Comparison of ENCODE assay signal across 8 cellular contexts in the genomic region with DNA sequence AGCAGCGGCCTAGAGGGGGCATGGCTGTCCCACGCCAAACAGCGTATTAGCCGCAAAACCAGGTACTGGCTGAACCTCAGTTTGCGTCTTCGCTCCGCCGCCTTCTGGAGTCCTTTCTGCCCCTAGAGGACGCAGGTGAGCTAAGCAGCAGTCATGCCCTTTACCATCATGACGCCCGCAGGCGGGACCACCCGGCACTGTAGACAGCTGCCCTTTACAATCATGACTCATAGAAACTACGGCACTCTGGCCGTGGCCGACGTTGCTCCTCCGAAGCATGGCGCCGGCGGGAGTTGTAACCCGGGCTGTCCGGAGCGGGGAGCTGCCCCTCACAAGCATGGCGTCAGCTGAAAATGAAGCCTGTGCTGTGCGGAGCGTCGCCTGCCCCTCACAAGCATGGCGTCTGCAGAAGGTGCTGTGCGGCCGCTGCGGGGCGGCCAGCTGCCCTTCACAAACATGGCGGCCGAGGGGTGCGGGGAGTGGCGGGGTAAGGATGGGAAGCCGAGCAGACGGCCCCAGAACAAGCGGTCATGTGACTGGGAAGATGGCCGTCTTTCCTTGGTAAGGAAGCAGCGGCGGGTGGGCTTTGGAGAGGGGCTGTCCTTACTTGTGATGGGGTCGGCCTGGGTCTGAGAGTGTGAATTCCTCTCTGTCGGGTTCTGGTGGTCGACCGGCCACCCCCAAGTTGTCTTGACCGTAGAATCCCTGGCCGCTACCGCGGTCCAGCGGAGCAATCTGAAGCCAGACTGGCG. TPM values are rescaled to one million over a fixed set of nuclear protein-coding genes. Genes with fewer than 3 reads are reported as not detected.
DNase-seq lines count a peak whose midpoint lies in the region; ATAC-seq and TF ChIP-seq lines count a peak whose summit lies in the region.

A gene with protein sequence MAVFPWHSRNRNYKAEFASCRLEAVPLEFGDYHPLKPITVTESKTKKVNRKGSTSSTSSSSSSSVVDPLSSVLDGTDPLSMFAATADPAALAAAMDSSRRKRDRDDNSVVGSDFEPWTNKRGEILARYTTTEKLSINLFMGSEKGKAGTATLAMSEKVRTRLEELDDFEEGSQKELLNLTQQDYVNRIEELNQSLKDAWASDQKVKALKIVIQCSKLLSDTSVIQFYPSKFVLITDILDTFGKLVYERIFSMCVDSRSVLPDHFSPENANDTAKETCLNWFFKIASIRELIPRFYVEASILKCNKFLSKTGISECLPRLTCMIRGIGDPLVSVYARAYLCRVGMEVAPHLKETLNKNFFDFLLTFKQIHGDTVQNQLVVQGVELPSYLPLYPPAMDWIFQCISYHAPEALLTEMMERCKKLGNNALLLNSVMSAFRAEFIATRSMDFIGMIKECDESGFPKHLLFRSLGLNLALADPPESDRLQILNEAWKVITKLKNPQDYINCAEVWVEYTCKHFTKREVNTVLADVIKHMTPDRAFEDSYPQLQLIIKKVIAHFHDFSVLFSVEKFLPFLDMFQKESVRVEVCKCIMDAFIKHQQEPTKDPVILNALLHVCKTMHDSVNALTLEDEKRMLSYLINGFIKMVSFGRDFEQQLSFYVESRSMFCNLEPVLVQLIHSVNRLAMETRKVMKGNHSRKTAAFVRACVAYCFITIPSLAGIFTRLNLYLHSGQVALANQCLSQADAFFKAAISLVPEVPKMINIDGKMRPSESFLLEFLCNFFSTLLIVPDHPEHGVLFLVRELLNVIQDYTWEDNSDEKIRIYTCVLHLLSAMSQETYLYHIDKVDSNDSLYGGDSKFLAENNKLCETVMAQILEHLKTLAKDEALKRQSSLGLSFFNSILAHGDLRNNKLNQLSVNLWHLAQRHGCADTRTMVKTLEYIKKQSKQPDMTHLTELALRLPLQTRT (plus strand): TSS at position 518 of the 752 bp plus-strand sequence. CDS start 27 bp downstream, at position 545.

- H3K36me3 Mint-ChIP-seq in nephron progenitor cell (ENCODE audit: low read depth), result peaks cover 9% of the 10 kb centered on the region

- no peaks in the 10 kb centered on the region for H3K27me3 ChIP-seq in H7 (ENCODE audit: control insufficient read depth, insufficient read depth, low read length)

- peak; percentile 96 for ATAC-seq in stimulated activated naive CD8-positive, alpha-beta T cell treated with anti-CD3 and anti-CD28 coated beads, Interleukin-15, amount 100 ng/mL, for 72 hours

- H3K36me3 ChIP-seq in H7 (replicated peaks; ENCODE audit: control insufficient read depth, insufficient read depth, low read length), result no peaks in the 10 kb centered on the region

- in situ Hi-C loops in G401 (cut with HindIII; ENCODE audit: low sequenced_read_pairs), result no loop called here

- H3K4me3 ChIP-seq in H7 (ENCODE audit: insufficient read depth, low read depth, low read length) (peak within 1 kb of the TSS; percentile 56), fibroblast of the aortic adventitia (ENCODE audit: low read depth, low read length) (peak within 1 kb of the TSS; percentile 87)

- no peaks in the 10 kb centered on the region for H3K9me3 Mint-ChIP-seq in nephron progenitor cell
- H3K9me3 Mint-ChIP-seq in stimulated activated naive CD8-positive, alpha-beta T cell treated with anti-CD3 and anti-CD28 coated beads, Interleukin-15, amount 100 ng/mL, for 72 hours, result no peaks in the 10 kb centered on the region

- peak; percentile 98 for DNase-seq in G401 (ENCODE audit: low spot score)
- peak; percentile 92 for DNase-seq in H7
- peak; percentile 95 for DNase-seq in M059J (ENCODE audit: low read depth)
- DNase-seq in SHP77 treated with DMSO at 0.1 percent for 48 hours (lab: John Stamatoyannopoulos, UW), result peak; percentile 78
- DNase-seq in activated gamma-delta T cell (lab: John Stamatoyannopoulos, UW), result peak; percentile 92
- DNase-seq in fibroblast of the aortic adventitia (ENCODE audit: low read depth), result peak; percentile 99
- peak; percentile 98 for DNase-seq in nephron progenitor cell
- peak; percentile 97 to 99 for DNase-seq in stimulated activated naive CD8-positive, alpha-beta T cell treated with anti-CD3 and anti-CD28 coated beads, Interleukin-15, amount 100 ng/mL, for 72 hours

- H3K4me1 Mint-ChIP-seq in nephron progenitor cell, result peaks cover 9% of the 10 kb centered on the region
- peaks cover 39% of the 10 kb centered on the region for H3K4me1 Mint-ChIP-seq in stimulated activated naive CD8-positive, alpha-beta T cell treated with anti-CD3 and anti-CD28 coated beads, Interleukin-15, amount 100 ng/mL, for 72 hours

- TF ChIP-seq CTCF in fibroblast of the aortic adventitia (IDR thresholded peaks at IDR 0.05; ENCODE audit: insufficient read depth, low read length) (peak; percentile 72), nephron progenitor cell (IDR thresholded peaks at IDR 0.05) (peak; percentile 60)

- H3K27ac Mint-ChIP-seq in nephron progenitor cell, result peak within 1 kb of the TSS; percentile 97
- peak within 1 kb of the TSS; percentile 98 for H3K27ac Mint-ChIP-seq in stimulated activated naive CD8-positive, alpha-beta T cell treated with anti-CD3 and anti-CD28 coated beads, Interleukin-15, amount 100 ng/mL, for 72 hours

- peaks cover 4% of the 10 kb centered on the region for H3K27me3 Mint-ChIP-seq in nephron progenitor cell (ENCODE audit: low read depth, poor library complexity)
- no peaks in the 10 kb centered on the region for H3K27me3 Mint-ChIP-seq in stimulated activated naive CD8-positive, alpha-beta T cell treated with anti-CD3 and anti-CD28 coated beads, Interleukin-15, amount 100 ng/mL, for 72 hours

- H3K4me3 Mint-ChIP-seq in nephron progenitor cell, result peak within 1 kb of the TSS; percentile 96
- peak within 1 kb of the TSS; percentile 81 to 94 for H3K4me3 Mint-ChIP-seq in stimulated activated naive CD8-positive, alpha-beta T cell treated with anti-CD3 and anti-CD28 coated beads, Interleukin-15, amount 100 ng/mL, for 72 hours

RNA-seq across cellular contexts. Expression of the gene that starts here (rescaled TPM):
- 18.7 and 23.9 TPM in 2 replicates for total RNA-seq in G401 (2014; rRNA removed; shearing (Covaris generic))
- total RNA-seq in H7 (2014; rRNA removed; shearing (Covaris generic)), result 31.8 and 46.0 TPM in 2 replicates
- 21.0 and 26.3 TPM in 2 replicates for total RNA-seq in M059J (2014; rRNA removed; shearing (Covaris generic))
- total RNA-seq in fibroblast of the aortic adventitia (ENCODE audit: low replicate concordance), result 67.1 and 67.7 TPM in 2 replicates

Comparison
In these comparisons a context has a peak if more than half of its experiments do, and no peak if none do; other contexts are left out.
1. Peak in every context shown above with its lines: DNase-seq, ATAC-seq and H3K4me3 ChIP-seq.